In genomic region chr6:6492675-6493074, GRCh38 we compare ENCODE assay signal across 31 cellular contexts.
"Had no signal": no experiment of that assay in that cellular context is flagged by ENCODE, and none has a peak within 500 bp of the region (broad histone marks: within the 10 kb centered on the region; RNA-seq: fewer than 3 reads in every experiment).

No MANE protein-coding gene starts in this region.

- H3K27ac ChIP-seq: brain microvascular endothelial cell, cardiac muscle cell, Peyer's patch, VCaP had no signal

- H3K4me1 ChIP-seq: Peyer's patch had no signal

- ATAC-seq: activated CD8-positive, alpha-beta memory T cell treated with anti-CD3 and anti-CD28 coated beads, Interleukin-2, amount 10 ng/mL, durations not matched to agents 7 days and 5 days; activated naive CD8-positive, alpha-beta T cell treated with anti-CD3 and anti-CD28 coated beads, Interleukin-2, amount 50 U/mL, for 24 hours; PC-3 had no signal

- H3K36me3 ChIP-seq: brain microvascular endothelial cell, cardiac muscle cell, Peyer's patch had no signal

- H3K27me3 ChIP-seq: brain microvascular endothelial cell, cardiac muscle cell, Peyer's patch had no signal

- H3K9me3 ChIP-seq: Peyer's patch had no signal

- H3K4me3 ChIP-seq: cardiac muscle cell, Peyer's patch had no signal

- DNase-seq: activated B cell treated with CpG ODN at 0.5 μM for 24 hours; activated CD4-positive, alpha-beta memory T cell treated with anti-CD3 and anti-CD28 coated beads, Interleukin-2, amount 10 ng/mL, durations not matched to agents 7 days and 5 days; activated CD4-positive, alpha-beta T cell treated with anti-CD3 and anti-CD28 coated beads for 4 hours; activated CD4-positive, alpha-beta T cell treated with anti-CD3 and anti-CD28 coated beads, Interleukin-2, amount 50 U/mL, for 1 hour; activated CD4-positive, CD25-positive, alpha-beta regulatory T cell treated with anti-CD3 and anti-CD28 coated beads, Interleukin-2, amount 50 U/mL, for 72 hours; activated CD8-positive, alpha-beta memory T cell treated with anti-CD3 and anti-CD28 coated beads for 24 hours; activated CD8-positive, alpha-beta memory T cell treated with anti-CD3 and anti-CD28 coated beads, Interleukin-2, amount 10 ng/mL, durations not matched to agents 7 days and 5 days; activated CD8-positive, alpha-beta memory T cell treated with anti-CD3 and anti-CD28 coated beads, Interleukin-2, amount 50 U/mL, for 48 hours; activated effector memory CD4-positive, alpha-beta T cell treated with Interleukin-2 at 50 U/mL for 16 hours; activated naive CD4-positive, alpha-beta T cell treated with anti-CD3 and anti-CD28 coated beads, Interleukin-2, amount 10 ng/mL, durations not matched to agents 7 days and 5 days; activated naive CD8-positive, alpha-beta T cell treated with anti-CD3 and anti-CD28 coated beads, Interleukin-2, amount 50 U/mL, for 24 hours; activated T-cell treated with anti-CD3 and anti-CD28 coated beads, Interleukin-2, amount 50 U/mL, for 48 hours; anterior cingulate cortex; brain microvascular endothelial cell; NCI-H1092 treated with DMSO at 0.1 percent for 48 hours; NCI-H1417; NCI-H187 treated with DMSO at 0.1 percent for 48 hours; NCI-H2081; NCI-H2171 treated with DMSO at 0.1 percent for 48 hours; NCI-H2227 treated with DMSO at 0.1 percent for 48 hours; NCI-H446 treated with DMSO at 0.1 percent for 48 hours; NCI-H524; PC-3; Peyer's patch; RPMI8226; SW 1271; T-helper 1 cell; T-helper 2 cell; T-helper 9 cell had no signal
